Comparison of ENCODE assay signal across 12 cellular contexts in the genomic region with DNA sequence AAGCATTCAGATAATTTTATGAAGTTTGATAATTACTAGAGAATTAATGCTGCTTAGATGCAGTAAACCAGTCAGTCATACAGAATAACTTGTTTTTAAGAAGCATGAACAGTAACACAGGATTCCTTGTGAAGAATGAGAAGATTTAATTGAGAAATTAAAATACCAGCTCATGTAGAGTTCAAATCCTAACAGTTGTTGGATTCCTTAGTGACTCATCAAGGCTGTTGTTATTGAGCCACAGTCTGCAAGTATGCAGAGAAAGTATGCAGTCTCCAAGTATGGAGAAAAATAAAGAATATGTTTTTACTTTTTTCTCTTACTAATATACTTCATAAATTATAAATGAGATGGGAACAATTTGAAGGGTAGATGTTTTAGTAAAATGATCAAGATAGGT. TPM values are rescaled to one million over a fixed set of nuclear protein-coding genes. Genes with fewer than 3 reads are reported as not detected.
A peak's percentile ranks its signal among the peaks of the same experiment; 100 is the strongest.
DNase-seq lines count a peak whose midpoint lies in the region; ATAC-seq and TF ChIP-seq lines count a peak whose summit lies in the region.
"Had no signal": no experiment of that assay in that cellular context is flagged by ENCODE, and none has a peak within 500 bp of the region (broad histone marks: within the 10 kb centered on the region; RNA-seq: fewer than 3 reads in every experiment).

No MANE protein-coding gene starts in this region.

- H3K4me1 ChIP-seq in Panc1 (ENCODE audit: control insufficient read depth, insufficient read depth, low read length) = peaks cover 12% of the 10 kb centered on the region; the same call in 1 of the 2 replicates
- H3K4me1 ChIP-seq: testis had no signal

- H3K36me3 ChIP-seq in Panc1 (ENCODE audit: control insufficient read depth, insufficient read depth, low read length) = no peaks in the 10 kb centered on the region

- POLR2A ChIA-PET in Panc1 (lab: Charles Lee) = no interaction called here

- peak overlapping the region; percentile 30; the same call in 1 of the 2 replicates for H3K27ac ChIP-seq in Panc1 (ENCODE audit: low read length)
- H3K27ac ChIP-seq: neutrophil, testis had no signal

- H3K9me3 ChIP-seq in Panc1 (ENCODE audit: control insufficient read depth, insufficient read depth, low read depth, low read length) = no peaks in the 10 kb centered on the region
- H3K9me3 ChIP-seq: neutrophil, testis had no signal

- H3K27me3 Mint-ChIP-seq in osteocyte (ENCODE audit: unreplicated experiment) (no peaks in the 10 kb centered on the region), type B pancreatic cell (no peaks in the 10 kb centered on the region)

- H3K27ac Mint-ChIP-seq in osteocyte (ENCODE audit: unreplicated experiment) (peak overlapping the region; percentile 83), type B pancreatic cell (no peak overlapping the region)

- intact Hi-C loops in Panc1 (cut with micrococcal nuclease; ENCODE audit: unreplicated experiment) = no loop called here

- H3K4me3 ChIP-seq in Panc1 (ENCODE audit: low read depth in 2 of 2, low read length in 2 of 2) (no peak overlapping the region), epithelial cell of esophagus (ENCODE audit: low read length) (no peak overlapping the region)
- H3K4me3 ChIP-seq: testis had no signal

- H3K4me3 Mint-ChIP-seq in osteocyte (ENCODE audit: unreplicated experiment) (no peak overlapping the region), type B pancreatic cell (no peak overlapping the region)

- ATAC-seq in Panc1 = peak; percentile 92
- no peak for ATAC-seq in GM18873 (IDR thresholded peaks at IDR 0.05; ENCODE audit: low FRiP score, unreplicated experiment)
- no peak for ATAC-seq in HG03565 (IDR thresholded peaks at IDR 0.05; ENCODE audit: unreplicated experiment)
- ATAC-seq in GM19463 (IDR thresholded peaks at IDR 0.05; ENCODE audit: unreplicated experiment) = no peak

- in situ Hi-C loops in Panc1 (cut with HindIII; ENCODE audit: low pct_unique_long_range_greater_than_20kb, low sequenced_read_pairs) = no loop called here

- H3K4me1 Mint-ChIP-seq in osteocyte (ENCODE audit: unreplicated experiment) (peaks cover 44% of the 10 kb centered on the region), type B pancreatic cell (ENCODE audit: unreplicated experiment) (peaks cover 4% of the 10 kb centered on the region)

- DNase-seq in ELR (ENCODE audit: low read depth) (peak; percentile 82), Panc1 (ENCODE audit: low read depth, low spot score) (no peak), epithelial cell of esophagus (ENCODE audit: low read depth) (peak; percentile 67), osteocyte (ENCODE audit: extremely low spot score, unreplicated experiment) (no peak), type B pancreatic cell (ENCODE audit: extremely low spot score, unreplicated experiment) (no peak)
- DNase-seq: NCI-H1436; stimulated activated CD4-positive, alpha-beta T cell treated with anti-CD3 and anti-CD28 coated beads, Interleukin-4, amount 100 ng/mL, for 4 hours; testis had no signal

- H3K9me3 Mint-ChIP-seq in osteocyte (ENCODE audit: unreplicated experiment) = peaks cover 11% of the 10 kb centered on the region
- H3K9me3 Mint-ChIP-seq in type B pancreatic cell = no peaks in the 10 kb centered on the region

- BruUV-seq in Panc1 (replicated peaks; lab: Mats Ljungman, UMichigan) = no TSS peak

- H3K36me3 Mint-ChIP-seq in osteocyte (ENCODE audit: unreplicated experiment) (peaks cover 2% of the 10 kb centered on the region), type B pancreatic cell (peaks cover 8% of the 10 kb centered on the region)

- CTCF ChIA-PET in Panc1 (lab: Charles Lee) = no interaction called here

- no peak for TF ChIP-seq CTCF in Panc1 (IDR thresholded peaks at IDR 0.05)
- no peak for TF ChIP-seq CTCF in epithelial cell of esophagus (IDR thresholded peaks at IDR 0.05; ENCODE audit: insufficient read depth, low read depth, low read length, missing control alignments)
- TF ChIP-seq CTCF in osteocyte (IDR thresholded peaks at IDR 0.05) = no peak
- TF ChIP-seq CTCF in type B pancreatic cell (conservative IDR thresholded peaks at IDR 0.05) = no peak

- no peaks in the 10 kb centered on the region for H3K27me3 ChIP-seq in Panc1 (ENCODE audit: control insufficient read depth, insufficient read depth, low read length)
- H3K27me3 ChIP-seq: neutrophil, testis had no signal

RNA-seq across cellular contexts. Expression of a gene that starts 30.2 kb away (rescaled TPM):
- total RNA-seq in Panc1 (2021; ENCODE audit: unreplicated experiment) = 1.1 TPM
- polyA plus RNA-seq in Panc1 (2012; ENCODE audit: insufficient read length) = 2.7 TPM
- total RNA-seq in osteocyte = 0.08 TPM in 1 of 2 replicates, not detected in the other
- total RNA-seq in type B pancreatic cell (ENCODE audit: low replicate concordance) = not detected in 2 replicates

RNA-seq across cellular contexts. Expression of a gene that starts 43.3 kb away (rescaled TPM):
- 1.5 TPM for total RNA-seq in Panc1 (2021; ENCODE audit: unreplicated experiment)
- 2.7 TPM for polyA plus RNA-seq in Panc1 (2012; ENCODE audit: insufficient read length)
- not detected in 2 replicates for total RNA-seq in osteocyte
- total RNA-seq in type B pancreatic cell (ENCODE audit: low replicate concordance) = 1.1 and 4.2 TPM in 2 replicates
- total RNA-seq: testis had no signal

Comparison
In these comparisons a context has a peak if more than half of its experiments do, and no peak if none do; other contexts are left out.
1. DNase-seq: peak in ELR (single experiment) and epithelial cell of esophagus (single experiment); none in Panc1 (single experiment), osteocyte (single experiment) and type B pancreatic cell (single experiment).